Comparison of ENCODE assay signal across 1 cellular context in the genomic region with DNA sequence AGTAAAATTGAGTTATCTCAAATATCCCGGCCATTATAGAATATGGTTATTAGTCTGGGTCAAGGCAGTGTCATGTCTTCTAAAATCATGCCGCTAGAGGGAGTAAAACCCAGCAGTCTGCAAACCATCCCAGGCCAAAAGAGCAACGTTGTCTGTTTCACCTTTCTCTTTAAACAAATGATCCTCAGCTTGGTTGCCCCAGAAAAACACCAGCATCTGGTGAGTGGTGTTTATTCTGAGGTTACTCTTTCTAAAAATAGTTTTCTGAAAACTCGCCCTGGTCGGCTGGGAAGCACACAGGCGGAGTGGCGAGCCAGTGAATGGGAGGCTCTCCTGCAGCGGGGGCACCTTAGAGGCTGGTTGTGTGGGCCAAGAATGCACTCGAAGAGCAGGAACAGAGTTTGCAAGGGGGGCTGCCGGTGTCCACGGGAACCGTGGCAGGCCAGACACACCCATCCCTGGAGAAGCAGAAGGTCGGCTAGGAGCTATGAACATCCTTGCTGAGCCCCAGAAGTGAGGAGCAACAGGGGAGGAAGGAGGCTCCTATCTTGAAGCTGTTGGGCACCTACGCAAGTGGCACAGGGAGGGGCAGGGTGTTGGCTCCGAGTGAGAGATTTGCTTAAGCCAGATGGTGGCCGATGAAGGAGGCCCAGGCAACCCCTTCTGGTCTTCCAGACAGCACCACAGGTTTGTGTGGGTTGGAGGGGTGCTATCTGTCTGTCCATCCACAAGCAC.
TF ChIP-seq lines count a peak whose summit lies in the region.

No MANE protein-coding gene starts in this region.

TF ChIP-seq in SK-N-SH, 30 proteins besides CTCF, POLR2A, EP300 and RAD21 (continued from another document):
- TF ChIP-seq, protein P1, sequence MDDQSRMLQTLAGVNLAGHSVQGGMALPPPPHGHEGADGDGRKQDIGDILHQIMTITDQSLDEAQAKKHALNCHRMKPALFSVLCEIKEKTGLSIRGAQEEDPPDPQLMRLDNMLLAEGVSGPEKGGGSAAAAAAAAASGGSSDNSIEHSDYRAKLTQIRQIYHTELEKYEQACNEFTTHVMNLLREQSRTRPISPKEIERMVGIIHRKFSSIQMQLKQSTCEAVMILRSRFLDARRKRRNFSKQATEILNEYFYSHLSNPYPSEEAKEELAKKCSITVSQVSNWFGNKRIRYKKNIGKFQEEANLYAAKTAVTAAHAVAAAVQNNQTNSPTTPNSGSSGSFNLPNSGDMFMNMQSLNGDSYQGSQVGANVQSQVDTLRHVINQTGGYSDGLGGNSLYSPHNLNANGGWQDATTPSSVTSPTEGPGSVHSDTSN (IDR thresholded peaks at IDR 0.05): peak; percentile 24; the same call in 1 of the 2 replicates
- TF ChIP-seq FOSL2 (IDR thresholded peaks at IDR 0.05; ENCODE audit: borderline replicate concordance, low read depth) (no peak), FOXJ3 (CRISPR knock-in tag; IDR thresholded peaks at IDR 0.05) (no peak), GATA2 (CRISPR knock-in tag; IDR thresholded peaks at IDR 0.05) (no peak), TEAD4 (IDR thresholded peaks at IDR 0.05; ENCODE audit: borderline replicate concordance, insufficient read depth) (no peak), EZH2phosphoT487 (IDR thresholded peaks at IDR 0.05; ENCODE audit: borderline replicate concordance, low read depth) (no peak), ELF1 (IDR thresholded peaks at IDR 0.05) (no peak), MXI1 (IDR thresholded peaks at IDR 0.05; ENCODE audit: low read depth, low read length) (no peak), SMC3 (IDR thresholded peaks at IDR 0.05; ENCODE audit: low read depth, low read length) (peak; percentile 98), TCF12 (IDR thresholded peaks at IDR 0.05) (peak; percentile 43; the same call in 1 of the 2 replicates), GABPA (IDR thresholded peaks at IDR 0.05; ENCODE audit: low read depth) (no peak)
- TF ChIP-seq, protein P2, sequence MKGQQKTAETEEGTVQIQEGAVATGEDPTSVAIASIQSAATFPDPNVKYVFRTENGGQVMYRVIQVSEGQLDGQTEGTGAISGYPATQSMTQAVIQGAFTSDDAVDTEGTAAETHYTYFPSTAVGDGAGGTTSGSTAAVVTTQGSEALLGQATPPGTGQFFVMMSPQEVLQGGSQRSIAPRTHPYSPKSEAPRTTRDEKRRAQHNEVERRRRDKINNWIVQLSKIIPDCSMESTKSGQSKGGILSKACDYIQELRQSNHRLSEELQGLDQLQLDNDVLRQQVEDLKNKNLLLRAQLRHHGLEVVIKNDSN (IDR thresholded peaks at IDR 0.05; ENCODE audit: borderline replicate concordance, low read depth): no peak
- TF ChIP-seq, protein P3, sequence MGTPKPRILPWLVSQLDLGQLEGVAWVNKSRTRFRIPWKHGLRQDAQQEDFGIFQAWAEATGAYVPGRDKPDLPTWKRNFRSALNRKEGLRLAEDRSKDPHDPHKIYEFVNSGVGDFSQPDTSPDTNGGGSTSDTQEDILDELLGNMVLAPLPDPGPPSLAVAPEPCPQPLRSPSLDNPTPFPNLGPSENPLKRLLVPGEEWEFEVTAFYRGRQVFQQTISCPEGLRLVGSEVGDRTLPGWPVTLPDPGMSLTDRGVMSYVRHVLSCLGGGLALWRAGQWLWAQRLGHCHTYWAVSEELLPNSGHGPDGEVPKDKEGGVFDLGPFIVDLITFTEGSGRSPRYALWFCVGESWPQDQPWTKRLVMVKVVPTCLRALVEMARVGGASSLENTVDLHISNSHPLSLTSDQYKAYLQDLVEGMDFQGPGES (IDR thresholded peaks at IDR 0.05; ENCODE audit: low read depth, low read length): no peak
- TF ChIP-seq, protein P4, sequence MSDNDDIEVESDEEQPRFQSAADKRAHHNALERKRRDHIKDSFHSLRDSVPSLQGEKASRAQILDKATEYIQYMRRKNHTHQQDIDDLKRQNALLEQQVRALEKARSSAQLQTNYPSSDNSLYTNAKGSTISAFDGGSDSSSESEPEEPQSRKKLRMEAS (IDR thresholded peaks at IDR 0.05; ENCODE audit: low read depth): 0 out of 2 replicates have a peak, but pooled peaks have one; percentile 29
- TF ChIP-seq, protein P5, sequence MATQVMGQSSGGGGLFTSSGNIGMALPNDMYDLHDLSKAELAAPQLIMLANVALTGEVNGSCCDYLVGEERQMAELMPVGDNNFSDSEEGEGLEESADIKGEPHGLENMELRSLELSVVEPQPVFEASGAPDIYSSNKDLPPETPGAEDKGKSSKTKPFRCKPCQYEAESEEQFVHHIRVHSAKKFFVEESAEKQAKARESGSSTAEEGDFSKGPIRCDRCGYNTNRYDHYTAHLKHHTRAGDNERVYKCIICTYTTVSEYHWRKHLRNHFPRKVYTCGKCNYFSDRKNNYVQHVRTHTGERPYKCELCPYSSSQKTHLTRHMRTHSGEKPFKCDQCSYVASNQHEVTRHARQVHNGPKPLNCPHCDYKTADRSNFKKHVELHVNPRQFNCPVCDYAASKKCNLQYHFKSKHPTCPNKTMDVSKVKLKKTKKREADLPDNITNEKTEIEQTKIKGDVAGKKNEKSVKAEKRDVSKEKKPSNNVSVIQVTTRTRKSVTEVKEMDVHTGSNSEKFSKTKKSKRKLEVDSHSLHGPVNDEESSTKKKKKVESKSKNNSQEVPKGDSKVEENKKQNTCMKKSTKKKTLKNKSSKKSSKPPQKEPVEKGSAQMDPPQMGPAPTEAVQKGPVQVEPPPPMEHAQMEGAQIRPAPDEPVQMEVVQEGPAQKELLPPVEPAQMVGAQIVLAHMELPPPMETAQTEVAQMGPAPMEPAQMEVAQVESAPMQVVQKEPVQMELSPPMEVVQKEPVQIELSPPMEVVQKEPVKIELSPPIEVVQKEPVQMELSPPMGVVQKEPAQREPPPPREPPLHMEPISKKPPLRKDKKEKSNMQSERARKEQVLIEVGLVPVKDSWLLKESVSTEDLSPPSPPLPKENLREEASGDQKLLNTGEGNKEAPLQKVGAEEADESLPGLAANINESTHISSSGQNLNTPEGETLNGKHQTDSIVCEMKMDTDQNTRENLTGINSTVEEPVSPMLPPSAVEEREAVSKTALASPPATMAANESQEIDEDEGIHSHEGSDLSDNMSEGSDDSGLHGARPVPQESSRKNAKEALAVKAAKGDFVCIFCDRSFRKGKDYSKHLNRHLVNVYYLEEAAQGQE (IDR thresholded peaks at IDR 0.05; ENCODE audit: low read depth, low read length): no peak
TF ChIP-seq in SK-N-SH: peak in this region for 6.
